ENCODE assay signal across 9 cellular contexts in genomic region chr6:122207061-122207460, GRCh38.
"Had no signal": no experiment of that assay in that cellular context is flagged by ENCODE, and none has a peak within 500 bp of the region (broad histone marks: within the 10 kb centered on the region; RNA-seq: fewer than 3 reads in every experiment).

No MANE protein-coding gene starts in this region.

- H3K4me1 ChIP-seq: HAP-1 had no signal

- H3K9me3 ChIP-seq: HAP-1 had no signal

- ATAC-seq: GM23338 had no signal

- H2AFZ ChIP-seq: GM23248, GM23338 had no signal

- H3K36me3 ChIP-seq: HAP-1 had no signal

- H3K4me3 ChIP-seq: GM23248, GM23338, HAP-1 had no signal

- FAIRE-seq: H1, H54 had no signal

- H3K27ac ChIP-seq: GM23248 had no signal

- DNase-seq: GOT3, H7, H9, HFFc6 had no signal

- H3K4me2 ChIP-seq: GM23338 had no signal

- H3K9ac ChIP-seq: GM23248 had no signal
